In genomic region chr6:165668951-165669350, GRCh38 we compare ENCODE assay signal across 19 cellular contexts. TPM values are rescaled to one million over a fixed set of nuclear protein-coding genes. Genes with fewer than 3 reads are reported as not detected.
"Had no signal": no experiment of that assay in that cellular context is flagged by ENCODE, and none has a peak within 500 bp of the region (broad histone marks: within the 10 kb centered on the region; RNA-seq: fewer than 3 reads in every experiment).

No MANE protein-coding gene starts in this region.

- DNase-seq: activated CD4-positive, alpha-beta T cell treated with anti-CD3 and anti-CD28 coated beads, Interleukin-2, amount 10 ng/mL, durations not matched to agents 7 days and 5 days; activated CD4-positive, CD25-positive, alpha-beta regulatory T cell treated with anti-CD3 and anti-CD28 coated beads, Interleukin-2, amount 50 U/mL, for 72 hours; activated CD8-positive, alpha-beta memory T cell treated with anti-CD3 and anti-CD28 coated beads, Interleukin-2, amount 10 ng/mL, durations not matched to agents 7 days and 5 days; activated CD8-positive, alpha-beta T cell treated with anti-CD3 and anti-CD28 coated beads for 36 hours; activated gamma-delta T cell; activated T-cell treated with anti-CD3 and anti-CD28 coated beads for 4 hours; aorta; dorsolateral prefrontal cortex; effector memory CD8-positive, alpha-beta T cell; esophagus squamous epithelium; gastrocnemius medialis; mucosa of descending colon; nephron progenitor cell; right cardiac atrium; stimulated activated CD4-positive, alpha-beta T cell treated with anti-CD3 and anti-CD28 coated beads, Interleukin-4, amount 100 ng/mL, for 24 hours; stimulated activated naive CD8-positive, alpha-beta T cell treated with anti-CD3 and anti-CD28 coated beads, Interleukin-15, Interleukin-2, amounts not matched to agents 100 U/mL and 50 U/mL, for 24 hours; T-helper 2 cell; upper lobe of right lung had no signal

- ATAC-seq: activated CD8-positive, alpha-beta memory T cell treated with anti-CD3 and anti-CD28 coated beads, Interleukin-2, amount 10 ng/mL, durations not matched to agents 7 days and 5 days; activated CD8-positive, alpha-beta T cell treated with anti-CD3 and anti-CD28 coated beads for 36 hours; activated naive CD4-positive, alpha-beta T cell treated with anti-CD3 and anti-CD28 coated beads, Interleukin-2, amount 50 U/mL, for 72 hours; effector memory CD8-positive, alpha-beta T cell; gastrocnemius medialis; mucosa of descending colon; right cardiac atrium; stimulated activated naive CD8-positive, alpha-beta T cell treated with anti-CD3 and anti-CD28 coated beads, Interleukin-15, Interleukin-2, amounts not matched to agents 100 U/mL and 50 U/mL, for 24 hours; upper lobe of right lung had no signal

RNA-seq across cellular contexts. Expression of gene PDE10A, which starts 5.9 kb away (rescaled TPM):
- total RNA-seq: activated CD4-positive, alpha-beta T cell treated with anti-CD3 and anti-CD28 coated beads, Interleukin-2, amount 10 ng/mL, durations not matched to agents 7 days and 5 days; activated CD8-positive, alpha-beta memory T cell treated with anti-CD3 and anti-CD28 coated beads, Interleukin-2, amount 10 ng/mL, durations not matched to agents 7 days and 5 days; activated CD8-positive, alpha-beta T cell treated with anti-CD3 and anti-CD28 coated beads for 36 hours; activated naive CD4-positive, alpha-beta T cell treated with anti-CD3 and anti-CD28 coated beads, Interleukin-2, amount 50 U/mL, for 72 hours had no signal
